12 cellular contexts compared by ENCODE assay signal in genomic region chr19:5030136-5030820, GRCh38.
DNase-seq lines count a peak whose midpoint lies in the region; ATAC-seq and TF ChIP-seq lines count a peak whose summit lies in the region.
"Had no signal": no experiment of that assay in that cellular context is flagged by ENCODE, and none has a peak within 500 bp of the region (broad histone marks: within the 10 kb centered on the region; RNA-seq: fewer than 3 reads in every experiment).

No MANE protein-coding gene starts in this region.

- H3K9ac ChIP-seq in adipocyte (ENCODE audit: low read length) = peak overlapping the region; percentile 6
- H3K9ac ChIP-seq in neuronal stem cell (ENCODE audit: low read depth, low read length, poor library complexity) = peak overlapping the region; percentile 67

- no CpG with 5 or more reads among the region's 15 CpGs for WGBS in neuronal stem cell (ENCODE audit: extremely low coverage in 2 of 2, insufficient read length in 2 of 2, insufficient replicate concordance in 1 of 2), 2 donors

- H3K14ac ChIP-seq in neuronal stem cell (ENCODE audit: low read length) = peak overlapping the region; percentile 47

- H3K4ac ChIP-seq in neuronal stem cell (ENCODE audit: low read length) = peak overlapping the region; percentile 38

- H2AK5ac ChIP-seq in neuronal stem cell (ENCODE audit: low read depth, low read length) = peak overlapping the region; percentile 97

- no peak overlapping the region for H2AFZ ChIP-seq in neuronal stem cell (ENCODE audit: low read length)

- no peaks in the 10 kb centered on the region for H3K9me3 ChIP-seq in cardiac muscle cell (ENCODE audit: low read depth)
- no peaks in the 10 kb centered on the region for H3K9me3 ChIP-seq in adipocyte (ENCODE audit: control insufficient read depth, low read length)
- no peaks in the 10 kb centered on the region for H3K9me3 ChIP-seq in neuronal stem cell (replicated peaks in 1 of 2; ENCODE audit: control insufficient read depth in 2 of 2, insufficient read depth in 1 of 2, low read depth in 1 of 2, low read length in 2 of 2)
- H3K9me3 ChIP-seq: heart right ventricle, tibial artery had no signal

- TF ChIP-seq CTCF in cardiac muscle cell (IDR thresholded peaks at IDR 0.05; ENCODE audit: low read depth, low read length) = no peak

- no peak for ATAC-seq in Right ventricle myocardium superior (ENCODE audit: poor library complexity)
- ATAC-seq in HG03280 (IDR thresholded peaks at IDR 0.05; ENCODE audit: unreplicated experiment) = no peak

- H2BK120ac ChIP-seq in neuronal stem cell (ENCODE audit: low read depth, low read length) = peak overlapping the region; percentile 41

- intact Hi-C loops in Right ventricle myocardium superior (cut with DNase I) (loop anchor here (5.0 kb wide), 2 partner anchors 158 to 223 kb away; no protein-coding TSS in a partner anchor), posterior cingulate gyrus (cut with DNase I) (loop anchor here (2.0 to 5.0 kb wide), 3 partner anchors 58 to 219 kb away; no protein-coding TSS in a partner anchor)

- H3K4me3 ChIP-seq in cardiac muscle cell (no peak overlapping the region), adipocyte (ENCODE audit: low read length) (no peak overlapping the region), neuronal stem cell (ENCODE audit: low read length in 2 of 2) (peak overlapping the region in 1 of 2 donors; percentile 11)
- H3K4me3 ChIP-seq: dorsolateral prefrontal cortex, heart right ventricle, tibial artery had no signal

- H4K91ac ChIP-seq in neuronal stem cell (ENCODE audit: low read depth, low read length, poor library complexity) = no peak overlapping the region

- peak overlapping the region; percentile 71 for H3K18ac ChIP-seq in neuronal stem cell (ENCODE audit: low read length)

- no peak overlapping the region for H2BK15ac ChIP-seq in neuronal stem cell (ENCODE audit: low read length)

- H2BK5ac ChIP-seq in neuronal stem cell (ENCODE audit: low read length) = no peak overlapping the region

- H3K36me3 ChIP-seq in cardiac muscle cell = peaks cover 9% of the 10 kb centered on the region
- H3K36me3 ChIP-seq in adipocyte (ENCODE audit: control insufficient read depth, insufficient read depth, low read length, severe bottlenecking) = peaks cover 26% of the 10 kb centered on the region
- peaks cover 9 to 28% of the 10 kb centered on the region in 2 donors for H3K36me3 ChIP-seq in neuronal stem cell (replicated peaks in 1 of 2; ENCODE audit: control insufficient read depth in 2 of 2, insufficient read depth in 2 of 2, low read length in 2 of 2)

- peaks cover 31% of the 10 kb centered on the region for H3K79me1 ChIP-seq in neuronal stem cell (ENCODE audit: low read depth, low read length)

- H2BK12ac ChIP-seq in neuronal stem cell (ENCODE audit: low read length) = peak overlapping the region; percentile 64

- H3K23ac ChIP-seq in neuronal stem cell (ENCODE audit: low read depth, low read length, poor library complexity) = peak overlapping the region; percentile 77

- H3K27ac ChIP-seq in cardiac muscle cell = peak overlapping the region; percentile 72
- no peak overlapping the region for H3K27ac ChIP-seq in neuronal stem cell (replicated peaks; ENCODE audit: low read length)
- H3K27ac ChIP-seq: heart right ventricle, tibial artery had no signal

- H4K8ac ChIP-seq in neuronal stem cell (ENCODE audit: low read depth, low read length) = peak overlapping the region; percentile 86

- H3K4me2 ChIP-seq in neuronal stem cell (ENCODE audit: insufficient read depth, low read length, poor library complexity, severe bottlenecking) = no peak overlapping the region

- H3K27me3 ChIP-seq in cardiac muscle cell (no peaks in the 10 kb centered on the region), adipocyte (replicated peaks; ENCODE audit: control insufficient read depth, insufficient read depth, low read length) (no peaks in the 10 kb centered on the region), neuronal stem cell (ENCODE audit: control insufficient read depth in 3 of 3, insufficient read depth in 3 of 3, low read depth in 1 of 3, low read length in 3 of 3) (no peaks in the 10 kb centered on the region)
- H3K27me3 ChIP-seq: dorsolateral prefrontal cortex, heart right ventricle, tibial artery had no signal

- peaks cover 12% of the 10 kb centered on the region for H3K4me1 ChIP-seq in cardiac muscle cell (ENCODE audit: low read depth)
- H3K4me1 ChIP-seq in adipocyte (ENCODE audit: control insufficient read depth, insufficient read depth, low read length) = peaks cover 16% of the 10 kb centered on the region
- H3K4me1 ChIP-seq in neuronal stem cell (ENCODE audit: control insufficient read depth in 2 of 2, insufficient read depth in 1 of 2, low read depth in 1 of 2, low read length in 2 of 2) = peaks cover 7% of the 10 kb centered on the region in 2 donors

- DNase-seq in cardiac muscle cell (ENCODE audit: low read depth in 1 of 2, low spot score in 1 of 2) (no peak), Right ventricle myocardium superior (no peak), adipocyte (ENCODE audit: low read depth) (no peak), neuronal stem cell (ENCODE audit: low spot score) (no peak), NCI-H2081 (lab: John Stamatoyannopoulos, UW) (no peak), NCI-H1105 (lab: John Stamatoyannopoulos, UW) (no peak), posterior cingulate gyrus (no peak)
- DNase-seq: heart right ventricle, NCI-H526 treated with DMSO at 0.1 percent for 48 hours had no signal
